ENCODE assay signal across 27 cellular contexts in the genomic region with DNA sequence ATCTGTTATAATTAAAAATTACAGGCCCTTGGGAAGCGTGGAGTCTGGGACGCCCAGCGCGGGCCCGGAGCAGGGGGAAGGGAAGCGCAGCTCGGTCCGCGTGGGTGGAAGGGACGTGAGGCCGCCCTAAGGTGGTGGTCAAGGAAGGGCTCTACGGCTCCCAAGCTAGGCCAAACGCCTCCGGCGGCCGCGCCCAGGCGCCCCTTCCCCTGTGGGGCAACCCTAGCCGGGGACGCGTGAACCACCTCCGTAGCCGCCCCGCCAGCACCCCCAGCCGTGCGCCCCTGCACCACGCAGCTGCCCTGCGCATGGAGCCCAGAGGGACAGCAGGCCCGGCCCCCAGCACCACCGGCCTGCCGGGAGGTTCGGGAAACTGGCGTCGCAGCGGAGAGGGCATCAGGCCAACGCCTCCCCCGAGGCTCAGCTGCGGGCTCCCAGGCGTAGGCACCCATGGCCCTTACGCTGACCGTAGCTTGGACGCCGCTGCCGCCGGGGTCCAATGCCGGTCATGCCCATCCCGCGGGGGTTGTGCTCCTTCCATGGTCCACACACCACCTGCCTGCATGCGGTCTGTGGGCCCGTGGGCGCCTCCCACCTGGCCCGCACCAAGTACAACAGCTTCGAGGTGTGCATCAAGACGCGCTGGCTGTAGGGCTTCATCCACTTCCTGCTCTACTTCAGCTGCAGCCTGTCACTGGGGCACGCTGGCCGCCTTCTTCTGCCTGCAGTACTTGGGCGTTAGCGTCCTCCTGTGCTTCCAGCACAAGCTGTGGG.
DNase-seq lines count a peak whose midpoint lies in the region; ATAC-seq and TF ChIP-seq lines count a peak whose summit lies in the region.
"Had no signal": no experiment of that assay in that cellular context is flagged by ENCODE, and none has a peak within 500 bp of the region (broad histone marks: within the 10 kb centered on the region; RNA-seq: fewer than 3 reads in every experiment).

No MANE protein-coding gene starts in this region.

- no peaks in the 10 kb centered on the region for H3K36me3 ChIP-seq in left ventricle myocardium inferior
- H3K36me3 ChIP-seq in mesenchymal stem cell (ENCODE audit: control insufficient read depth in 1 of 2, insufficient read depth in 2 of 2, low read depth in 1 of 2, low read length in 2 of 2) = peaks cover 0 to 11% of the 10 kb centered on the region in 2 experiments
- no peaks in the 10 kb centered on the region for H3K36me3 ChIP-seq in upper lobe of right lung
- H3K36me3 ChIP-seq in Karpas-422 (ENCODE audit: insufficient read depth, low read length) = no peaks in the 10 kb centered on the region
- H3K36me3 ChIP-seq: thoracic aorta had no signal

- H4K8ac ChIP-seq in mesenchymal stem cell (ENCODE audit: low read length) = peak overlapping the region; percentile 60

- intact Hi-C loops in left ventricle myocardium inferior (cut with micrococcal nuclease) = no loop called here
- intact Hi-C loops in Right ventricle myocardium inferior (cut with DNase I) = no loop called here
- intact Hi-C loops in upper lobe of right lung (cut with DNase I) = no loop called here

- H4K91ac ChIP-seq in mesenchymal stem cell (ENCODE audit: low read length) = peak overlapping the region; percentile 68

- H3K18ac ChIP-seq in mesenchymal stem cell (ENCODE audit: low read depth in 1 of 2, low read length in 2 of 2) = no peak overlapping the region

- H3K4me3 ChIP-seq in left ventricle myocardium inferior (peak overlapping the region; percentile 36), mesenchymal stem cell (ENCODE audit: insufficient read depth in 1 of 2, low read depth in 1 of 2, low read length in 2 of 2) (no peak overlapping the region), upper lobe of right lung (no peak overlapping the region), Karpas-422 (ENCODE audit: low read length) (no peak overlapping the region)
- H3K4me3 ChIP-seq: body of pancreas, hepatocyte, SK-N-MC, skin epidermis, thoracic aorta had no signal

- no peak overlapping the region for H2BK15ac ChIP-seq in mesenchymal stem cell (ENCODE audit: low read depth, poor library complexity, severe bottlenecking)

- no peaks in the 10 kb centered on the region for H3K9me2 ChIP-seq in Karpas-422 (replicated peaks; ENCODE audit: insufficient read depth, low read length)

- no peaks in the 10 kb centered on the region for H3K36me3 Mint-ChIP-seq in chondrocyte (ENCODE audit: low read depth)
- no peaks in the 10 kb centered on the region for H3K36me3 Mint-ChIP-seq in activated T-cell treated with anti-CD3 and anti-CD28 coated beads, Interleukin-2, amount 50 U/mL, for 24 hours (ENCODE audit: low read depth)
- H3K36me3 Mint-ChIP-seq: CD4-positive, alpha-beta memory T cell had no signal

- no peak for DNase-seq in left ventricle myocardium inferior
- DNase-seq in Right ventricle myocardium inferior (ENCODE audit: missing footprints) = no peak
- DNase-seq in chondrocyte (ENCODE audit: low spot score) = peak; percentile 89
- no peak for DNase-seq in mesenchymal stem cell
- no peak for DNase-seq in upper lobe of right lung
- DNase-seq in activated T-cell treated with anti-CD3 and anti-CD28 coated beads, Interleukin-2, amount 50 U/mL, for 24 hours = no peak
- DNase-seq in Karpas-422 = no peak
- DNase-seq: activated CD4-positive, alpha-beta T cell treated with anti-CD3 and anti-CD28 coated beads, Interleukin-2, amount 50 U/mL, for 48 hours; activated naive CD4-positive, alpha-beta T cell treated with anti-CD3 and anti-CD28 coated beads for 36 hours; AML-193; body of pancreas; CD4-positive, alpha-beta memory T cell; MM.1S; NCI-H1417; NCI-H2081; NCI-H524 treated with DMSO at 0.1 percent for 48 hours; occipital lobe; OCI-M1; stimulated activated naive CD4-positive, alpha-beta T cell treated with Interleukin-2 at 50 U/mL for 16 hours; T-helper 17 cell had no signal

- no peak overlapping the region for H3K14ac ChIP-seq in mesenchymal stem cell (ENCODE audit: low read length in 2 of 2)

- H3K4me2 ChIP-seq in mesenchymal stem cell (ENCODE audit: low read length, poor library complexity, severe bottlenecking) (no peak overlapping the region), Karpas-422 (ENCODE audit: low read depth, low read length, poor library complexity, severe bottlenecking) (no peak overlapping the region)
- H3K4me2 ChIP-seq: hepatocyte, KMS-11 had no signal

- TF ChIP-seq CTCF in left ventricle myocardium inferior (IDR thresholded peaks at IDR 0.05; ENCODE audit: borderline replicate concordance) (no peak), chondrocyte (IDR thresholded peaks at IDR 0.05) (no peak), upper lobe of right lung (IDR thresholded peaks at IDR 0.05) (no peak)

- H3K4me1 Mint-ChIP-seq in chondrocyte (ENCODE audit: low read depth) = no peaks in the 10 kb centered on the region
- H3K4me1 Mint-ChIP-seq in activated T-cell treated with anti-CD3 and anti-CD28 coated beads, Interleukin-2, amount 50 U/mL, for 24 hours (ENCODE audit: low read depth) = peaks cover 3% of the 10 kb centered on the region

- no peak overlapping the region for H3K4ac ChIP-seq in mesenchymal stem cell (ENCODE audit: low read depth in 1 of 2, low read length in 2 of 2)

- H3K27me3 ChIP-seq in left ventricle myocardium inferior (ENCODE audit: low read depth) (peaks cover 29% of the 10 kb centered on the region), mesenchymal stem cell (ENCODE audit: control insufficient read depth in 1 of 2, insufficient read depth in 1 of 2, low read length in 2 of 2) (peaks cover 0 to 4% of the 10 kb centered on the region in 2 experiments), upper lobe of right lung (peaks cover 4% of the 10 kb centered on the region), Karpas-422 (ENCODE audit: low read length) (no peaks in the 10 kb centered on the region)
- H3K27me3 ChIP-seq: body of pancreas, hepatocyte had no signal

- no peaks in the 10 kb centered on the region for H4K20me1 ChIP-seq in Karpas-422 (ENCODE audit: insufficient read depth, low read depth, low read length)

- no peak overlapping the region for H3K23ac ChIP-seq in mesenchymal stem cell (ENCODE audit: low read length in 2 of 2)

- no peaks in the 10 kb centered on the region for H3K9me3 ChIP-seq in left ventricle myocardium inferior (replicated peaks)
- H3K9me3 ChIP-seq in mesenchymal stem cell (ENCODE audit: control insufficient read depth, low read length) = no peaks in the 10 kb centered on the region
- no peaks in the 10 kb centered on the region for H3K9me3 ChIP-seq in upper lobe of right lung
- no peaks in the 10 kb centered on the region for H3K9me3 ChIP-seq in Karpas-422 (ENCODE audit: low read length)
- H3K9me3 ChIP-seq: body of pancreas, thoracic aorta had no signal

- no peaks in the 10 kb centered on the region for H3K9me3 Mint-ChIP-seq in chondrocyte (ENCODE audit: low read depth)
- H3K9me3 Mint-ChIP-seq in activated T-cell treated with anti-CD3 and anti-CD28 coated beads, Interleukin-2, amount 50 U/mL, for 24 hours = no peaks in the 10 kb centered on the region
- H3K9me3 Mint-ChIP-seq: activated naive CD4-positive, alpha-beta T cell treated with anti-CD3 and anti-CD28 coated beads for 36 hours; CD4-positive, alpha-beta memory T cell had no signal

- H3K79me1 ChIP-seq in mesenchymal stem cell (replicated peaks; ENCODE audit: low read length, poor library complexity, severe bottlenecking) = no peaks in the 10 kb centered on the region

- ATAC-seq in Right ventricle myocardium inferior (no peak), upper lobe of right lung (peak; percentile 22), HG03378 (IDR thresholded peaks at IDR 0.05; ENCODE audit: unreplicated experiment) (no peak)
- ATAC-seq: body of pancreas, left lobe of liver, T-helper 17 cell had no signal

- no peak overlapping the region for H2BK5ac ChIP-seq in mesenchymal stem cell (ENCODE audit: low read depth, low read length, poor library complexity, severe bottlenecking)

- no peak overlapping the region for H3K9ac ChIP-seq in mesenchymal stem cell (ENCODE audit: low read length)
- no peak overlapping the region for H3K9ac ChIP-seq in Karpas-422 (ENCODE audit: low read length)
- H3K9ac ChIP-seq: KMS-11 had no signal

- no peaks in the 10 kb centered on the region for H3K27me3 Mint-ChIP-seq in chondrocyte (ENCODE audit: low read depth)
- H3K27me3 Mint-ChIP-seq in activated T-cell treated with anti-CD3 and anti-CD28 coated beads, Interleukin-2, amount 50 U/mL, for 24 hours = peaks cover 18% of the 10 kb centered on the region

- H3K79me2 ChIP-seq in Karpas-422 (ENCODE audit: low read length) = no peaks in the 10 kb centered on the region
- H3K79me2 ChIP-seq: hepatocyte had no signal

- no peak overlapping the region for H2BK120ac ChIP-seq in mesenchymal stem cell (ENCODE audit: low read depth, low read length)

- no peak overlapping the region for H2AFZ ChIP-seq in mesenchymal stem cell (ENCODE audit: low read depth, low read length)
- no peak overlapping the region for H2AFZ ChIP-seq in Karpas-422 (ENCODE audit: low read length)
- H2AFZ ChIP-seq: hepatocyte had no signal

- H3K4me1 ChIP-seq in left ventricle myocardium inferior = no peaks in the 10 kb centered on the region
- no peaks in the 10 kb centered on the region for H3K4me1 ChIP-seq in mesenchymal stem cell (ENCODE audit: control insufficient read depth, insufficient read depth, low read depth, low read length)
- H3K4me1 ChIP-seq in upper lobe of right lung = no peaks in the 10 kb centered on the region
- H3K4me1 ChIP-seq in Karpas-422 (ENCODE audit: low read length) = no peaks in the 10 kb centered on the region
- H3K4me1 ChIP-seq: body of pancreas had no signal

- no peak overlapping the region for H2BK12ac ChIP-seq in mesenchymal stem cell (ENCODE audit: low read length in 2 of 2)

- H3K4me3 Mint-ChIP-seq in chondrocyte (ENCODE audit: unreplicated experiment) = no peak overlapping the region
- H3K4me3 Mint-ChIP-seq in activated T-cell treated with anti-CD3 and anti-CD28 coated beads, Interleukin-2, amount 50 U/mL, for 24 hours = no peak overlapping the region
- H3K4me3 Mint-ChIP-seq: activated naive CD4-positive, alpha-beta T cell treated with anti-CD3 and anti-CD28 coated beads for 36 hours; CD4-positive, alpha-beta memory T cell; T-helper 17 cell had no signal

- no peak overlapping the region for H2AK5ac ChIP-seq in mesenchymal stem cell (ENCODE audit: low read length, severe bottlenecking)

- H3K27ac Mint-ChIP-seq in chondrocyte (ENCODE audit: unreplicated experiment) = no peak overlapping the region
- H3K27ac Mint-ChIP-seq in activated T-cell treated with anti-CD3 and anti-CD28 coated beads, Interleukin-2, amount 50 U/mL, for 24 hours = no peak overlapping the region
- H3K27ac Mint-ChIP-seq: activated naive CD4-positive, alpha-beta T cell treated with anti-CD3 and anti-CD28 coated beads for 36 hours; T-helper 17 cell had no signal

- H3K27ac ChIP-seq in left ventricle myocardium inferior (replicated peaks) = no peak overlapping the region
- no peak overlapping the region for H3K27ac ChIP-seq in mesenchymal stem cell (ENCODE audit: low read length, poor library complexity, severe bottlenecking)
- H3K27ac ChIP-seq in upper lobe of right lung = no peak overlapping the region
- H3K27ac ChIP-seq in Karpas-422 (ENCODE audit: low read length) = no peak overlapping the region
- H3K27ac ChIP-seq: body of pancreas, hepatocyte, KMS-11, SK-N-MC, skin epidermis, thoracic aorta had no signal

- 96% methylated on average over 59 of the region's 59 CpGs for WGBS in mesenchymal stem cell
